Comparison of ENCODE assay signal across 1 cellular context in genomic region chr10:129761573-129761972, GRCh38.
TF ChIP-seq lines count a peak whose summit lies in the region.

No MANE protein-coding gene starts in this region.

TF ChIP-seq in HepG2, 621 proteins besides CTCF, POLR2A, EP300 and RAD21 (continued from another document):
- TF ChIP-seq HMGXB3 (CRISPR knock-in tag; IDR thresholded peaks at IDR 0.05; ENCODE audit: borderline replicate concordance) (no peak), HNRNPL (IDR thresholded peaks at IDR 0.05; ENCODE audit: low read depth, low read length) (no peak), ZBTB14 (CRISPR knock-in tag; IDR thresholded peaks at IDR 0.05) (no peak), HOXA7 (CRISPR knock-in tag; IDR thresholded peaks at IDR 0.05) (no peak), ZNF251 (CRISPR knock-in tag; IDR thresholded peaks at IDR 0.05) (no peak), ZNF276 (CRISPR knock-in tag; IDR thresholded peaks at IDR 0.05; ENCODE audit: low read depth) (no peak), ZNF646 (CRISPR knock-in tag; IDR thresholded peaks at IDR 0.05) (no peak), ZNF580 (CRISPR knock-in tag; IDR thresholded peaks at IDR 0.05; ENCODE audit: borderline replicate concordance, low read depth) (no peak)
